In genomic region chr10:16944081-16944922, GRCh38 we compare ENCODE assay signal across 12 cellular contexts.
DNase-seq lines count a peak whose midpoint lies in the region; ATAC-seq and TF ChIP-seq lines count a peak whose summit lies in the region.
"Had no signal": no experiment of that assay in that cellular context is flagged by ENCODE, and none has a peak within 500 bp of the region (broad histone marks: within the 10 kb centered on the region; RNA-seq: fewer than 3 reads in every experiment).

No MANE protein-coding gene starts in this region.

- no peaks in the 10 kb centered on the region for H3K79me2 ChIP-seq in PC-3 (ENCODE audit: low read length)

- no peak overlapping the region for H4K8ac ChIP-seq in neuronal stem cell (ENCODE audit: low read depth, low read length)

- no peaks in the 10 kb centered on the region for H3F3A ChIP-seq in PC-3 (ENCODE audit: low read length, unreplicated experiment)

- H3K4me2 ChIP-seq in neuronal stem cell (ENCODE audit: insufficient read depth, low read length, poor library complexity, severe bottlenecking) (no peak overlapping the region), PC-3 (ENCODE audit: low read length) (no peak overlapping the region)

- no peak overlapping the region for H2AK5ac ChIP-seq in neuronal stem cell (ENCODE audit: low read depth, low read length)

- no peaks in the 10 kb centered on the region for H3K9me2 ChIP-seq in PC-3 (replicated peaks; ENCODE audit: low read length)

- H3K79me1 ChIP-seq in neuronal stem cell (ENCODE audit: low read depth, low read length) = no peaks in the 10 kb centered on the region

- H3K14ac ChIP-seq in neuronal stem cell (ENCODE audit: low read length) = no peak overlapping the region

- no peak overlapping the region for H2BK120ac ChIP-seq in neuronal stem cell (ENCODE audit: low read depth, low read length)

- BruUV-seq in PC-3 (replicated peaks; lab: Mats Ljungman, UMichigan) = no TSS peak

- peak overlapping the region in 3 of 4 donors; percentile 8 to 38 (median 30) for H3K27ac ChIP-seq in esophagus squamous epithelium
- H3K27ac ChIP-seq in neuronal stem cell (replicated peaks; ENCODE audit: low read length) = no peak overlapping the region
- no peak overlapping the region for H3K27ac ChIP-seq in PC-3 (ENCODE audit: low read length)
- H3K27ac ChIP-seq: body of pancreas, HL-60 had no signal

- H3K36me3 ChIP-seq in BJ (ENCODE audit: control insufficient read depth, insufficient read depth, low read length) (no peaks in the 10 kb centered on the region), esophagus squamous epithelium (no peaks in the 10 kb centered on the region), neuronal stem cell (replicated peaks in 1 of 2; ENCODE audit: control insufficient read depth in 2 of 2, insufficient read depth in 2 of 2, low read length in 2 of 2) (no peaks in the 10 kb centered on the region), PC-3 (ENCODE audit: low read depth, low read length) (no peaks in the 10 kb centered on the region)

- H3K4me1 ChIP-seq in esophagus squamous epithelium (peaks cover 0 to 27% (median 4%) of the 10 kb centered on the region in 3 donors), neuronal stem cell (ENCODE audit: control insufficient read depth in 2 of 2, insufficient read depth in 1 of 2, low read depth in 1 of 2, low read length in 2 of 2) (peaks cover 2 to 10% of the 10 kb centered on the region in 2 donors), PC-3 (ENCODE audit: insufficient read depth, low read length) (no peaks in the 10 kb centered on the region)
- H3K4me1 ChIP-seq: body of pancreas had no signal

- no peak overlapping the region for H3K18ac ChIP-seq in neuronal stem cell (ENCODE audit: low read length)

- H3K4ac ChIP-seq in neuronal stem cell (ENCODE audit: low read length) = no peak overlapping the region

- no peak overlapping the region for H2BK15ac ChIP-seq in neuronal stem cell (ENCODE audit: low read length)

- peak overlapping the region; percentile 46 for H2AFZ ChIP-seq in neuronal stem cell (ENCODE audit: low read length)
- no peak overlapping the region for H2AFZ ChIP-seq in PC-3 (ENCODE audit: low read length)

- no peak overlapping the region for H4K91ac ChIP-seq in neuronal stem cell (ENCODE audit: low read depth, low read length, poor library complexity)

- CTCF ChIA-PET in BJ (lab: Yijun Ruan, JAX) = interaction anchor here (1.1 to 1.4 kb wide), 2 partner anchors 52 to 55 kb away, joined by 3 to 4 read pairs; no protein-coding TSS in a partner anchor
- CTCF ChIA-PET in PC-3 (lab: Charles Lee) = no interaction called here

- no peak overlapping the region for H2BK12ac ChIP-seq in neuronal stem cell (ENCODE audit: low read length)

- H3K23ac ChIP-seq in neuronal stem cell (ENCODE audit: low read depth, low read length, poor library complexity) = no peak overlapping the region

- peak; percentile 85 for DNase-seq in BJ (ENCODE audit: low read depth)
- peak; percentile 21 for DNase-seq in NOMO-1 treated with dmso at 0.1 percent for 144 hours (lab: John Stamatoyannopoulos, UW; ENCODE audit: unreplicated experiment)
- no peak for DNase-seq in esophagus squamous epithelium (lab: John Stamatoyannopoulos, UW)
- DNase-seq in neuronal stem cell (ENCODE audit: low spot score) = no peak
- no peak for DNase-seq in SHP77 (lab: John Stamatoyannopoulos, UW)
- DNase-seq in PC-3 = no peak
- DNase-seq: activated CD4-positive, alpha-beta T cell treated with anti-CD3 and anti-CD28 coated beads, Interleukin-2, amount 50 U/mL, for 1 hour; body of pancreas; NCI-H2107 had no signal

- no peaks in the 10 kb centered on the region for H3K9me3 ChIP-seq in esophagus squamous epithelium
- H3K9me3 ChIP-seq in neuronal stem cell (replicated peaks in 1 of 2; ENCODE audit: control insufficient read depth in 2 of 2, insufficient read depth in 1 of 2, low read depth in 1 of 2, low read length in 2 of 2) = no peaks in the 10 kb centered on the region
- H3K9me3 ChIP-seq in PC-3 (ENCODE audit: low read length) = no peaks in the 10 kb centered on the region
- H3K9me3 ChIP-seq: body of pancreas had no signal

- H3K4me3 ChIP-seq in BJ (ENCODE audit: low read depth, low read length) (no peak overlapping the region), esophagus squamous epithelium (no peak overlapping the region), neuronal stem cell (ENCODE audit: low read length in 2 of 2) (no peak overlapping the region), PC-3 (ENCODE audit: low read length) (no peak overlapping the region)
- H3K4me3 ChIP-seq: body of pancreas had no signal

- ATAC-seq in GM18519 (IDR thresholded peaks at IDR 0.05; ENCODE audit: low FRiP score, unreplicated experiment) (no peak), PC-3 (no peak), HG03159 (IDR thresholded peaks at IDR 0.05; ENCODE audit: unreplicated experiment) (no peak)
- ATAC-seq: body of pancreas had no signal

- POLR2A ChIA-PET in BJ (lab: Charles Lee) (no interaction called here), PC-3 (lab: Charles Lee; ENCODE audit: unreplicated experiment) (no interaction called here)

- WGBS in esophagus squamous epithelium, 2 donors = 43 to 48% methylated on average over 7 of the region's 7 CpGs
- no CpG with 5 or more reads among the region's 7 CpGs for WGBS in neuronal stem cell (ENCODE audit: extremely low coverage in 2 of 2, insufficient read length in 2 of 2, insufficient replicate concordance in 1 of 2), 2 donors

- TF ChIP-seq CTCF in BJ (IDR thresholded peaks at IDR 0.05; ENCODE audit: insufficient read depth, low read depth, low read length) = no peak
- TF ChIP-seq CTCF in esophagus squamous epithelium (IDR thresholded peaks at IDR 0.05) = no peak
- TF ChIP-seq CTCF in PC-3 (conservative IDR thresholded peaks at IDR 0.05; ENCODE audit: low read depth, low read length) = no peak

- H3K9ac ChIP-seq in neuronal stem cell (ENCODE audit: low read depth, low read length, poor library complexity) (no peak overlapping the region), PC-3 (ENCODE audit: low read length) (no peak overlapping the region)

- H3K27me3 ChIP-seq in BJ (ENCODE audit: control insufficient read depth, insufficient read depth, low read length) (no peaks in the 10 kb centered on the region), esophagus squamous epithelium (no peaks in the 10 kb centered on the region), neuronal stem cell (ENCODE audit: control insufficient read depth in 3 of 3, insufficient read depth in 3 of 3, low read depth in 1 of 3, low read length in 3 of 3) (no peaks in the 10 kb centered on the region), PC-3 (ENCODE audit: low read length) (no peaks in the 10 kb centered on the region)
- H3K27me3 ChIP-seq: body of pancreas had no signal

- TF ChIP-seq POLR2A in esophagus squamous epithelium (IDR thresholded peaks at IDR 0.05) = no peak

- no peaks in the 10 kb centered on the region for H4K20me1 ChIP-seq in PC-3 (ENCODE audit: low read length)

- no peak overlapping the region for H2BK5ac ChIP-seq in neuronal stem cell (ENCODE audit: low read length)

- intact Hi-C loops in esophagus squamous epithelium (cut with DNase I) = no loop called here
- intact Hi-C loops in PC-3 (cut with micrococcal nuclease) = loop anchor here (5.0 to 10.0 kb wide), 2 partner anchors 100 to 313 kb away; no protein-coding TSS in a partner anchor

Comparison
In these comparisons a context has a peak if more than half of its experiments do, and no peak if none do; other contexts are left out.
1. DNase-seq: peak in BJ (single experiment) and NOMO-1 treated with dmso at 0.1 percent for 144 hours (single experiment); none in esophagus squamous epithelium (single experiment), neuronal stem cell (single experiment), SHP77 (0 of 2) and PC-3 (single experiment).
2. H3K27ac ChIP-seq: peak in esophagus squamous epithelium (3 of 4); none in neuronal stem cell (single experiment) and PC-3 (single experiment).